28 cellular contexts compared by ENCODE assay signal in genomic region chrX:42443267-42443666, GRCh38.
"Had no signal": no experiment of that assay in that cellular context is flagged by ENCODE, and none has a peak within 500 bp of the region (broad histone marks: within the 10 kb centered on the region; RNA-seq: fewer than 3 reads in every experiment).

No MANE protein-coding gene starts in this region.

- ATAC-seq: activated CD8-positive, alpha-beta memory T cell treated with anti-CD3 and anti-CD28 coated beads, Interleukin-2, amount 10 ng/mL, durations not matched to agents 7 days and 5 days; activated naive CD4-positive, alpha-beta T cell treated with anti-CD3 and anti-CD28 coated beads, Interleukin-2, amount 50 U/mL, for 72 hours; Panc1; Right ventricle myocardium inferior; T-cell had no signal

- H3K9me3 Mint-ChIP-seq: activated CD4-positive, alpha-beta T cell treated with anti-CD3 and anti-CD28 coated beads, Interleukin-2, amount 10 ng/mL, durations not matched to agents 24 days and 14 days had no signal

- H3K27ac Mint-ChIP-seq: activated B cell treated with CpG ODN at 0.5 μM for 24 hours; activated CD4-positive, alpha-beta T cell treated with anti-CD3 and anti-CD28 coated beads, Interleukin-2, amount 10 ng/mL, durations not matched to agents 24 days and 14 days; activated CD8-positive, alpha-beta memory T cell treated with anti-CD3 and anti-CD28 coated beads, Interleukin-2, amount 10 ng/mL, durations not matched to agents 7 days and 5 days; activated naive CD4-positive, alpha-beta T cell treated with anti-CD3 and anti-CD28 coated beads, Interleukin-2, amount 50 U/mL, for 72 hours; activated T-cell treated with anti-CD3 and anti-CD28 coated beads, Interleukin-2, amount 50 U/mL, for 24 hours; activated T-helper 1 cell treated with anti-CD3 and anti-CD28 coated beads, Interleukin-12 subunit alpha, Interleukin-12 subunit beta, Interleukin-2, Interleukin-4 antibody, amounts not matched to agents 30 ng/mL and 10 ng/mL and 1 ng/mL, durations not matched to agents 14 hours and 24 hours and 36 hours; T-cell had no signal

- H3K4me1 Mint-ChIP-seq: activated B cell treated with CpG ODN at 0.5 μM for 24 hours, T-cell had no signal

- H3K4me3 Mint-ChIP-seq: activated B cell treated with CpG ODN at 0.5 μM for 24 hours; activated CD4-positive, alpha-beta T cell treated with anti-CD3 and anti-CD28 coated beads, Interleukin-2, amount 10 ng/mL, durations not matched to agents 24 days and 14 days; activated CD8-positive, alpha-beta memory T cell treated with anti-CD3 and anti-CD28 coated beads, Interleukin-2, amount 10 ng/mL, durations not matched to agents 7 days and 5 days; activated T-cell treated with anti-CD3 and anti-CD28 coated beads, Interleukin-2, amount 50 U/mL, for 24 hours; activated T-helper 1 cell treated with anti-CD3 and anti-CD28 coated beads, Interleukin-12 subunit alpha, Interleukin-12 subunit beta, Interleukin-2, Interleukin-4 antibody, amounts not matched to agents 30 ng/mL and 10 ng/mL and 1 ng/mL, durations not matched to agents 14 hours and 24 hours and 36 hours; T-cell had no signal

- FAIRE-seq: TTC549 had no signal

- H3K27me3 Mint-ChIP-seq: activated B cell treated with CpG ODN at 0.5 μM for 24 hours; activated CD4-positive, alpha-beta T cell treated with anti-CD3 and anti-CD28 coated beads, Interleukin-2, amount 10 ng/mL, durations not matched to agents 24 days and 14 days; activated CD8-positive, alpha-beta memory T cell treated with anti-CD3 and anti-CD28 coated beads, Interleukin-2, amount 10 ng/mL, durations not matched to agents 7 days and 5 days had no signal

- H3K36me3 ChIP-seq: brain microvascular endothelial cell, cardiac muscle cell had no signal

- DNase-seq: activated B cell treated with CpG ODN at 0.5 μM for 24 hours; activated CD4-positive, alpha-beta T cell treated with anti-CD3 and anti-CD28 coated beads for 1 hour; activated CD4-positive, alpha-beta T cell treated with anti-CD3 and anti-CD28 coated beads, Interleukin-2, amount 10 ng/mL, durations not matched to agents 24 days and 14 days; activated CD4-positive, alpha-beta T cell treated with anti-CD3 and anti-CD28 coated beads, Interleukin-2, amount 50 U/mL, for 48 hours; activated CD8-positive, alpha-beta memory T cell treated with anti-CD3 and anti-CD28 coated beads, Interleukin-2, amount 10 ng/mL, durations not matched to agents 7 days and 5 days; activated effector memory CD4-positive, alpha-beta T cell treated with Interleukin-2 at 50 U/mL for 16 hours; activated naive CD4-positive, alpha-beta T cell treated with Interleukin-2 at 50 U/mL for 16 hours; activated T-cell treated with anti-CD3 and anti-CD28 coated beads, Interleukin-2, amount 50 U/mL, for 24 hours; brain microvascular endothelial cell; NCI-H1048; NCI-H2029; NCI-H2107; NCI-H226; NCI-H510A; NCI-H526 treated with DMSO at 0.1 percent for 48 hours; NCI-H82; OCI-M1; RPMI8226; T-cell; T-helper 2 cell; T1000 had no signal

- H3K27me3 ChIP-seq: brain microvascular endothelial cell, cardiac muscle cell had no signal

- H3K4me3 ChIP-seq: cardiac muscle cell, SK-N-MC had no signal

- H3K27ac ChIP-seq: brain microvascular endothelial cell, cardiac muscle cell, SK-N-MC had no signal

- H3K36me3 Mint-ChIP-seq: T-cell had no signal
